16 cellular contexts compared by ENCODE assay signal in genomic region chr1:234683127-234683855, GRCh38.
DNase-seq lines count a peak whose midpoint lies in the region; ATAC-seq, FAIRE-seq and TF ChIP-seq lines count a peak whose summit lies in the region.
"Had no signal": no experiment of that assay in that cellular context is flagged by ENCODE, and none has a peak within 500 bp of the region (broad histone marks: within the 10 kb centered on the region; RNA-seq: fewer than 3 reads in every experiment).

No MANE protein-coding gene starts in this region.

- H3K27ac Mint-ChIP-seq in GM23338 = no peak overlapping the region
- H3K27ac Mint-ChIP-seq in dendritic cell treated with granulocyte-macrophage colony-stimulating factor and Interleukin-4, amounts not matched to agents 40 ng/mL and 50 ng/mL, for 4 days = peak overlapping the region; percentile 33
- no peak overlapping the region for H3K27ac Mint-ChIP-seq in naive thymus-derived CD8-positive, alpha-beta T cell
- H3K27ac Mint-ChIP-seq: CD8-positive, alpha-beta T cell; effector memory CD8-positive, alpha-beta T cell; type B pancreatic cell had no signal

- no peak overlapping the region; the same call in 1 of the 2 replicates for H3K4me2 ChIP-seq in GM23338
- no peak overlapping the region for H3K4me2 ChIP-seq in HepG2 (ENCODE audit: low read depth, low read length)

- H3K4me1 ChIP-seq in GM23338 (ENCODE audit: insufficient read depth) (peaks cover 9% of the 10 kb centered on the region), HepG2 (ENCODE audit: insufficient read depth, low read length) (peaks cover 21% of the 10 kb centered on the region), sigmoid colon (peaks cover 0 to 17% (median 11%) of the 10 kb centered on the region in 4 donors)

- H3K27me3 ChIP-seq in GM23338 (ENCODE audit: insufficient read depth) (no peaks in the 10 kb centered on the region), HepG2 (ENCODE audit: control insufficient read depth in 1 of 2, insufficient read depth in 2 of 2, low read length in 2 of 2) (no peaks in the 10 kb centered on the region), sigmoid colon (no peaks in the 10 kb centered on the region)

- POLR2A ChIA-PET in HepG2 (lab: Yijun Ruan, JAX) = interaction anchor here (0.9 to 2.1 kb wide), 9 partner anchors 29 to 78 kb away, joined by 3 to 19 read pairs (median 4); no protein-coding TSS in a partner anchor
- POLR2A ChIA-PET in naive thymus-derived CD8-positive, alpha-beta T cell (lab: Charles Lee) = interaction anchor here (0.6 kb wide), 1 partner anchor 245 kb away, joined by 3 read pairs; no protein-coding TSS in a partner anchor

- 0 out of 2 replicates have a peak, but pooled peaks cover 7% of the 10 kb centered on the region for H3K9me3 ChIP-seq in HepG2 (ENCODE audit: low read length)
- H3K9me3 ChIP-seq in sigmoid colon = no peaks in the 10 kb centered on the region

- H3K36me3 ChIP-seq in GM23338 (ENCODE audit: insufficient read depth) (no peaks in the 10 kb centered on the region), HepG2 (replicated peaks in 1 of 2; ENCODE audit: control insufficient read depth in 1 of 2, insufficient read depth in 2 of 2, low read length in 2 of 2) (no peaks in the 10 kb centered on the region), sigmoid colon (no peaks in the 10 kb centered on the region)

- intact Hi-C loops in dendritic cell treated with granulocyte-macrophage colony-stimulating factor and Interleukin-4, amounts not matched to agents 40 ng/mL and 50 ng/mL, for 4 days (cut with micrococcal nuclease) = no loop called here
- intact Hi-C loops in HepG2 (cut with micrococcal nuclease; ENCODE audit: unreplicated experiment) (loop anchor here (5.0 kb wide), 1 partner anchor 71 kb away; the partner anchor contains the start of gene IRF2BP2), sigmoid colon (cut with DNase I) (loop anchor here (5.0 kb wide), 1 partner anchor 71 kb away; the partner anchor contains the start of gene IRF2BP2), lower leg skin (cut with DNase I; ENCODE audit: low total_unique reads) (no loop called here)

- TF ChIP-seq EP300 in HepG2 (IDR thresholded peaks at IDR 0.05; ENCODE audit: low read depth in 2 of 2, low read length in 2 of 2) (no peak), HepG2 (CRISPR knock-in tag; IDR thresholded peaks at IDR 0.05; ENCODE audit: borderline replicate concordance) (no peak), sigmoid colon (IDR thresholded peaks at IDR 0.05) (no peak)

- no peak overlapping the region for H3K27ac ChIP-seq in GM23338 (ENCODE audit: low read depth)
- H3K27ac ChIP-seq in HepG2 (ENCODE audit: extremely low read length, insufficient read depth, low read length) = peak overlapping the region; percentile 87
- peak overlapping the region; percentile 65 to 79 (median 78) for H3K27ac ChIP-seq in sigmoid colon

- in situ Hi-C loops in HepG2 (cut with HindIII; ENCODE audit: extremely low pct_ligation_motif_present, low pct_unique_long_range_greater_than_20kb) = no loop called here

- no peaks in the 10 kb centered on the region for H3F3A ChIP-seq in GM23338 (replicated peaks; ENCODE audit: low read depth)

- CTCF ChIA-PET in HepG2 (lab: Yijun Ruan, JAX; ENCODE audit: low intra/inter-chr PET ratio, low total read pairs) = no interaction called here

- TF ChIP-seq POLR2A in HepG2 (IDR thresholded peaks at IDR 0.05; ENCODE audit: insufficient read depth in 1 of 2, low read depth in 2 of 2, low read length in 2 of 2) (no peak), sigmoid colon (IDR thresholded peaks at IDR 0.05) (no peak), lower leg skin (IDR thresholded peaks at IDR 0.05) (no peak)

- H3K79me2 ChIP-seq in GM23338 (replicated peaks; ENCODE audit: insufficient read depth) = no peaks in the 10 kb centered on the region
- no peaks in the 10 kb centered on the region for H3K79me2 ChIP-seq in HepG2 (ENCODE audit: insufficient read depth, low read length)

- no peak for DNase-seq in GM23338 (ENCODE audit: low spot score)
- no peak for DNase-seq in HepG2 (ENCODE audit: low spot score)
- no peak for DNase-seq in sigmoid colon
- DNase-seq in lower leg skin (ENCODE audit: low spot score in 2 of 2) = no peak
- no peak for DNase-seq in naive thymus-derived CD8-positive, alpha-beta T cell
- DNase-seq in activated T-cell treated with anti-CD3 and anti-CD28 coated beads for 4 hours = no peak
- DNase-seq: activated CD4-positive, alpha-beta T cell treated with anti-CD3 and anti-CD28 coated beads for 4 hours; CD8-positive, alpha-beta T cell; effector memory CD8-positive, alpha-beta T cell; NCI-H1436; NCI-H2171 treated with DMSO at 0.1 percent for 48 hours; NCI-H774; posterior cingulate gyrus had no signal

- H3K4me3 ChIP-seq in GM23338 = no peak overlapping the region
- no peak overlapping the region for H3K4me3 ChIP-seq in HepG2 (replicated peaks in 1 of 3; ENCODE audit: insufficient read depth in 1 of 3, low read depth in 2 of 3, low read length in 3 of 3)
- no peak overlapping the region for H3K4me3 ChIP-seq in sigmoid colon
- no peak overlapping the region for H3K4me3 ChIP-seq in lower leg skin (ENCODE audit: low read depth, poor library complexity, severe bottlenecking)

- H4K20me1 ChIP-seq in GM23338 (replicated peaks; ENCODE audit: insufficient read depth) (no peaks in the 10 kb centered on the region), HepG2 (ENCODE audit: insufficient read depth, low read length) (no peaks in the 10 kb centered on the region)

- H2AFZ ChIP-seq in GM23338 = peak overlapping the region; percentile 94; the same call in 1 of the 2 replicates
- peak overlapping the region; percentile 50 for H2AFZ ChIP-seq in HepG2 (ENCODE audit: low read length)

- H3K27me3 Mint-ChIP-seq in GM23338 (ENCODE audit: insufficient read depth, low read depth, poor library complexity) = no peaks in the 10 kb centered on the region
- no peaks in the 10 kb centered on the region for H3K27me3 Mint-ChIP-seq in dendritic cell treated with granulocyte-macrophage colony-stimulating factor and Interleukin-4, amounts not matched to agents 40 ng/mL and 50 ng/mL, for 4 days
- no peaks in the 10 kb centered on the region for H3K27me3 Mint-ChIP-seq in naive thymus-derived CD8-positive, alpha-beta T cell
- H3K27me3 Mint-ChIP-seq: effector memory CD8-positive, alpha-beta T cell; type B pancreatic cell had no signal

- H3K4me1 Mint-ChIP-seq in GM23338 = peaks cover 10% of the 10 kb centered on the region
- H3K4me1 Mint-ChIP-seq in dendritic cell treated with granulocyte-macrophage colony-stimulating factor and Interleukin-4, amounts not matched to agents 40 ng/mL and 50 ng/mL, for 4 days (ENCODE audit: low read depth) = peaks cover 8% of the 10 kb centered on the region
- no peaks in the 10 kb centered on the region for H3K4me1 Mint-ChIP-seq in naive thymus-derived CD8-positive, alpha-beta T cell

- TF ChIP-seq CTCF in GM23338 (conservative IDR thresholded peaks at IDR 0.05; ENCODE audit: low read depth in 2 of 2) = no peak
- no peak for TF ChIP-seq CTCF in HepG2 (CRISPR knock-in tag; IDR thresholded peaks at IDR 0.05)
- no peak for TF ChIP-seq CTCF in sigmoid colon (IDR thresholded peaks at IDR 0.05)
- TF ChIP-seq CTCF in lower leg skin (IDR thresholded peaks at IDR 0.05) = no peak

- H3K4me3 Mint-ChIP-seq in GM23338 = no peak overlapping the region
- no peak overlapping the region for H3K4me3 Mint-ChIP-seq in dendritic cell treated with granulocyte-macrophage colony-stimulating factor and Interleukin-4, amounts not matched to agents 40 ng/mL and 50 ng/mL, for 4 days
- H3K4me3 Mint-ChIP-seq in naive thymus-derived CD8-positive, alpha-beta T cell = no peak overlapping the region
- H3K4me3 Mint-ChIP-seq: CD8-positive, alpha-beta T cell; effector memory CD8-positive, alpha-beta T cell; type B pancreatic cell had no signal

- peaks cover 5% of the 10 kb centered on the region; the same call in 2 of the 3 replicates for H3K36me3 Mint-ChIP-seq in GM23338 (ENCODE audit: low read depth)
- H3K36me3 Mint-ChIP-seq in dendritic cell treated with granulocyte-macrophage colony-stimulating factor and Interleukin-4, amounts not matched to agents 40 ng/mL and 50 ng/mL, for 4 days (ENCODE audit: low read depth) = peaks cover 8% of the 10 kb centered on the region
- H3K36me3 Mint-ChIP-seq in naive thymus-derived CD8-positive, alpha-beta T cell = peaks cover 0 to 12% (median 4%) of the 10 kb centered on the region in 3 donors
- H3K36me3 Mint-ChIP-seq: CD8-positive, alpha-beta T cell; type B pancreatic cell had no signal

- TF ChIP-seq RAD21 in HepG2 (CRISPR knock-in tag; IDR thresholded peaks at IDR 0.05) = no peak

- ATAC-seq in GM23338 (no peak), HepG2 (peak; percentile 14; the same call in 1 of the 3 replicates), GM21423 (IDR thresholded peaks at IDR 0.05; ENCODE audit: unreplicated experiment) (no peak)
- no peak for ATAC-seq in naive thymus-derived CD8-positive, alpha-beta T cell
- ATAC-seq: CD8-positive, alpha-beta T cell; effector memory CD8-positive, alpha-beta T cell had no signal

- no peaks in the 10 kb centered on the region for H3K9me2 ChIP-seq in GM23338 (ENCODE audit: insufficient read depth)

- FAIRE-seq in HepG2 (lab: Jason Lieb, UNC) = no peak

- BruUV-seq in HepG2 (replicated peaks; lab: Mats Ljungman, UMichigan) = no TSS peak

- WGBS in HepG2 (ENCODE audit: low lambda C conversion rate) = 65% methylated on average over 2 of the region's 2 CpGs
- 92 to 93% methylated on average over 2 of the region's 2 CpGs for WGBS in sigmoid colon, 2 donors
- WGBS in lower leg skin, 2 donors = 97 to 100% methylated on average over 2 of the region's 2 CpGs

- H3K9ac ChIP-seq in HepG2 (ENCODE audit: insufficient read depth, low read depth, low read length) = peak overlapping the region; percentile 67

- peaks cover 11% of the 10 kb centered on the region; the same call in 2 of the 3 replicates for H3K9me3 Mint-ChIP-seq in GM23338
- H3K9me3 Mint-ChIP-seq in dendritic cell treated with granulocyte-macrophage colony-stimulating factor and Interleukin-4, amounts not matched to agents 40 ng/mL and 50 ng/mL, for 4 days = peaks cover 9% of the 10 kb centered on the region
- H3K9me3 Mint-ChIP-seq in naive thymus-derived CD8-positive, alpha-beta T cell = peaks cover 0 to 14% (median 9%) of the 10 kb centered on the region in 9 donors
- H3K9me3 Mint-ChIP-seq: effector memory CD8-positive, alpha-beta T cell; type B pancreatic cell had no signal

TF ChIP-seq in HepG2, 621 proteins besides CTCF, POLR2A, EP300 and RAD21:
- no peak for TF ChIP-seq NFE2L1 (CRISPR knock-in tag; IDR thresholded peaks at IDR 0.05; ENCODE audit: borderline replicate concordance)
- no peak for TF ChIP-seq SOX13 (IDR thresholded peaks at IDR 0.05)
- no peak for TF ChIP-seq SOX13 (CRISPR knock-in tag; conservative IDR thresholded peaks at IDR 0.05 in 1 of 2, IDR thresholded peaks at IDR 0.05 in 1 of 2)
- no peak for TF ChIP-seq GATAD1 (CRISPR knock-in tag; IDR thresholded peaks at IDR 0.05)
- no peak for TF ChIP-seq ZNF484 (CRISPR knock-in tag; IDR thresholded peaks at IDR 0.05; ENCODE audit: borderline replicate concordance, low read depth)
- TF ChIP-seq ZNF614 (CRISPR knock-in tag; IDR thresholded peaks at IDR 0.05; ENCODE audit: borderline replicate concordance) = no peak
- no peak for TF ChIP-seq MAZ (IDR thresholded peaks at IDR 0.05; ENCODE audit: borderline replicate concordance, low read depth, low read length)
- TF ChIP-seq MAZ (CRISPR knock-in tag; IDR thresholded peaks at IDR 0.05; ENCODE audit: low read depth) = 0 out of 2 replicates have a peak, but pooled peaks have one; percentile 0
- no peak for TF ChIP-seq TCF7L2 (IDR thresholded peaks at IDR 0.05; ENCODE audit: low read depth, low read length)

Comparison
In these comparisons a context has a peak if more than half of its experiments do, and no peak if none do; other contexts are left out.
1. intact Hi-C loops: an anchor here in HepG2 (5.0 kb wide) and sigmoid colon (5.0 kb wide); none called in dendritic cell treated with granulocyte-macrophage colony-stimulating factor and Interleukin-4, amounts not matched to agents 40 ng/mL and 50 ng/mL, for 4 days and lower leg skin.